Comparison of ENCODE assay signal across 1 cellular context in the genomic region with DNA sequence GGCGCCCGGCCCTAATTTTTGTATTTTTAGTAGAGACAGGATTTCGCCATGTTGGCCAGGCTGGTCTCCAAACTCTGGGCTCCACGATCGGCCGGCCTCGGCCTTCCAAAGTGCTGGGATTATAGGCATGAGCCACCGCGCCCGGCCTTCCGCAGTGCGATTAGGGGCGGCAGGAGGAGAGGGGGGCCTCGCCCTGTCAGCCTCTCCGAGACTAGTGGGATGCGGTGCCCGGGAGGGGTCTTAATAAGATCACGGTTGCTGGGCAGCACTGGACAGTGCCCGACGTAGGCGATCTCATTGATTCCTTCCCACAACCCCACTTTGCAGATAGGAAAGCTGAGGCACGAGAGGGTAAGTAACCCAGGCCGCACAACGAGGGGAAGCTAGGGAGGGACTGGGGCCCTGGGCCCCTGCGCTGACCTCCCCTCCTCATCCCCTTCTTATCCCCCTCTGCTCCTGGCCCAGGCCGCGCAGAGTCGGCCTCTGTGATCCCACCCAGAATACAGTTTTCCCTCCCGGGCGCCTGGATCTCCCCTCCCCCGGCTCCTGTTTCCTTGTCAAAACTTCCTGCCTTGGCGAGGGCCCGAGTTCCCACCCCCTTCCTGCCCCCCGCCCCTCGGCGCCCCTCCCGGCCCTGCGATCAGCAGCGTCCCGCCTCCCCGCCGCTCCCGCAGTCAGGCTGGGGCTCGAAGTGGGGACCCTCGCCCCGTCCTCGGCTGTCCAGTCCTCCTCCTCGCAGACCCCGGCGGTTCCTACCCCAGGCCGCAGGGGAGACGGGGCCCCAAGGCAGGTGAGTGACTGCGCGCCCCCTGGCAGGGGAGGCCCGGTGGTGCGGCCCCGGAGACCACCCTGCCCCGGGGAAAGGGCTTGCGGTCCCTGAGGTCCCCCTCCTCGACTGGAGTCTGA.
TF ChIP-seq lines count a peak whose summit lies in the region.

A gene with protein sequence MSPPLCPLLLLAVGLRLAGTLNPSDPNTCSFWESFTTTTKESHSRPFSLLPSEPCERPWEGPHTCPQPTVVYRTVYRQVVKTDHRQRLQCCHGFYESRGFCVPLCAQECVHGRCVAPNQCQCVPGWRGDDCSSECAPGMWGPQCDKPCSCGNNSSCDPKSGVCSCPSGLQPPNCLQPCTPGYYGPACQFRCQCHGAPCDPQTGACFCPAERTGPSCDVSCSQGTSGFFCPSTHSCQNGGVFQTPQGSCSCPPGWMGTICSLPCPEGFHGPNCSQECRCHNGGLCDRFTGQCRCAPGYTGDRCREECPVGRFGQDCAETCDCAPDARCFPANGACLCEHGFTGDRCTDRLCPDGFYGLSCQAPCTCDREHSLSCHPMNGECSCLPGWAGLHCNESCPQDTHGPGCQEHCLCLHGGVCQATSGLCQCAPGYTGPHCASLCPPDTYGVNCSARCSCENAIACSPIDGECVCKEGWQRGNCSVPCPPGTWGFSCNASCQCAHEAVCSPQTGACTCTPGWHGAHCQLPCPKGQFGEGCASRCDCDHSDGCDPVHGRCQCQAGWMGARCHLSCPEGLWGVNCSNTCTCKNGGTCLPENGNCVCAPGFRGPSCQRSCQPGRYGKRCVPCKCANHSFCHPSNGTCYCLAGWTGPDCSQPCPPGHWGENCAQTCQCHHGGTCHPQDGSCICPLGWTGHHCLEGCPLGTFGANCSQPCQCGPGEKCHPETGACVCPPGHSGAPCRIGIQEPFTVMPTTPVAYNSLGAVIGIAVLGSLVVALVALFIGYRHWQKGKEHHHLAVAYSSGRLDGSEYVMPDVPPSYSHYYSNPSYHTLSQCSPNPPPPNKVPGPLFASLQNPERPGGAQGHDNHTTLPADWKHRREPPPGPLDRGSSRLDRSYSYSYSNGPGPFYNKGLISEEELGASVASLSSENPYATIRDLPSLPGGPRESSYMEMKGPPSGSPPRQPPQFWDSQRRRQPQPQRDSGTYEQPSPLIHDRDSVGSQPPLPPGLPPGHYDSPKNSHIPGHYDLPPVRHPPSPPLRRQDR (plus strand): TSS at position 671 of the 906 bp plus-strand sequence. CDS start 10,209 bp downstream, outside the sequence.

TF ChIP-seq in SK-N-SH treated with all-trans-retinoic acid at 6 μM for 48 hours, 23 proteins besides CTCF, POLR2A, EP300 and RAD21 (continued from another document):
- TF ChIP-seq, protein P1, sequence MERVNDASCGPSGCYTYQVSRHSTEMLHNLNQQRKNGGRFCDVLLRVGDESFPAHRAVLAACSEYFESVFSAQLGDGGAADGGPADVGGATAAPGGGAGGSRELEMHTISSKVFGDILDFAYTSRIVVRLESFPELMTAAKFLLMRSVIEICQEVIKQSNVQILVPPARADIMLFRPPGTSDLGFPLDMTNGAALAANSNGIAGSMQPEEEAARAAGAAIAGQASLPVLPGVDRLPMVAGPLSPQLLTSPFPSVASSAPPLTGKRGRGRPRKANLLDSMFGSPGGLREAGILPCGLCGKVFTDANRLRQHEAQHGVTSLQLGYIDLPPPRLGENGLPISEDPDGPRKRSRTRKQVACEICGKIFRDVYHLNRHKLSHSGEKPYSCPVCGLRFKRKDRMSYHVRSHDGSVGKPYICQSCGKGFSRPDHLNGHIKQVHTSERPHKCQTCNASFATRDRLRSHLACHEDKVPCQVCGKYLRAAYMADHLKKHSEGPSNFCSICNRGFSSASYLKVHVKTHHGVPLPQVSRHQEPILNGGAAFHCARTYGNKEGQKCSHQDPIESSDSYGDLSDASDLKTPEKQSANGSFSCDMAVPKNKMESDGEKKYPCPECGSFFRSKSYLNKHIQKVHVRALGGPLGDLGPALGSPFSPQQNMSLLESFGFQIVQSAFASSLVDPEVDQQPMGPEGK (CRISPR knock-in tag; IDR thresholded peaks at IDR 0.05; ENCODE audit: borderline replicate concordance), result no peak
TF ChIP-seq in SK-N-SH treated with all-trans-retinoic acid at 6 μM for 48 hours: peak in this region for 0.
